Comparison of ENCODE assay signal across 15 cellular contexts in genomic region chr16:3876695-3877094, GRCh38. TPM values are rescaled to one million over a fixed set of nuclear protein-coding genes. Genes with fewer than 3 reads are reported as not detected.
DNase-seq lines count a peak whose midpoint lies in the region; ATAC-seq and TF ChIP-seq lines count a peak whose summit lies in the region.
"Had no signal": no experiment of that assay in that cellular context is flagged by ENCODE, and none has a peak within 500 bp of the region (broad histone marks: within the 10 kb centered on the region; RNA-seq: fewer than 3 reads in every experiment).

No MANE protein-coding gene starts in this region.

- H3K36me3 ChIP-seq in adipocyte (ENCODE audit: control insufficient read depth, insufficient read depth, low read length, severe bottlenecking) (no peaks in the 10 kb centered on the region), stomach smooth muscle (ENCODE audit: control insufficient read depth in 2 of 2, insufficient read depth in 2 of 2, low read length in 2 of 2) (no peaks in the 10 kb centered on the region)
- H3K36me3 ChIP-seq: uterus had no signal

- POLR2A ChIA-PET in HEK293T (lab: Yijun Ruan, JAX) = no interaction called here

- H3K4me3 ChIP-seq in adipocyte (ENCODE audit: low read length) = peak overlapping the region; percentile 12
- H3K4me3 ChIP-seq in stomach smooth muscle (ENCODE audit: low read length in 2 of 2) = peak overlapping the region; percentile 36 to 93
- H3K4me3 ChIP-seq: body of pancreas had no signal

- CTCF ChIA-PET in HEK293T (lab: Yijun Ruan, JAX) = no interaction called here

- H3K36me3 Mint-ChIP-seq in activated T-cell treated with anti-CD3 and anti-CD28 coated beads, Interleukin-2, amount 50 U/mL, for 72 hours (ENCODE audit: insufficient read depth in 2 of 2) = peaks cover 6 to 14% of the 10 kb centered on the region in 2 donors

- DNase-seq in activated T-cell treated with anti-CD3 and anti-CD28 coated beads, Interleukin-2, amount 50 U/mL, for 72 hours = no peak
- DNase-seq in activated T-cell treated with anti-CD3 and anti-CD28 coated beads for 4 hours = no peak
- peak; percentile 24 for DNase-seq in adipocyte (ENCODE audit: low read depth)
- peak; percentile 26 for DNase-seq in iris pigment epithelial cell (ENCODE audit: low read depth)
- no peak for DNase-seq in HEK293T (ENCODE audit: extremely low spot score)
- DNase-seq: ACHN; activated CD8-positive, alpha-beta memory T cell treated with anti-CD3 and anti-CD28 coated beads for 24 hours; body of pancreas; left cardiac atrium; NCI-H1092 treated with DMSO at 0.1 percent for 48 hours; uterus had no signal

- peaks cover 73% of the 10 kb centered on the region for H3K4me1 Mint-ChIP-seq in activated T-cell treated with anti-CD3 and anti-CD28 coated beads, Interleukin-2, amount 50 U/mL, for 72 hours (ENCODE audit: low read depth)

- H3K9ac ChIP-seq in adipocyte (ENCODE audit: low read length) (no peak overlapping the region), stomach smooth muscle (ENCODE audit: low read length in 2 of 2) (peak overlapping the region; percentile 6 to 10)

- H3K27ac Mint-ChIP-seq in activated T-cell treated with anti-CD3 and anti-CD28 coated beads, Interleukin-2, amount 50 U/mL, for 72 hours = no peak overlapping the region

- H3K27ac ChIP-seq in stomach smooth muscle (ENCODE audit: low read length) = no peak overlapping the region
- H3K27ac ChIP-seq: body of pancreas, HL-60 had no signal

- peak overlapping the region; percentile 3 to 90 for H3K4me3 Mint-ChIP-seq in activated T-cell treated with anti-CD3 and anti-CD28 coated beads, Interleukin-2, amount 50 U/mL, for 72 hours

- ATAC-seq in activated T-cell treated with anti-CD3 and anti-CD28 coated beads, Interleukin-2, amount 50 U/mL, for 72 hours (replicated peaks in 1 of 2) = no peak
- no peak for ATAC-seq in GM21515 (IDR thresholded peaks at IDR 0.05; ENCODE audit: unreplicated experiment)
- ATAC-seq in GM19351 (IDR thresholded peaks at IDR 0.05; ENCODE audit: unreplicated experiment) = no peak
- ATAC-seq: body of pancreas, left cardiac atrium had no signal

- H3K9me3 ChIP-seq in adipocyte (ENCODE audit: control insufficient read depth, low read length) (no peaks in the 10 kb centered on the region), stomach smooth muscle (ENCODE audit: control insufficient read depth in 2 of 2, low read length in 2 of 2) (no peaks in the 10 kb centered on the region)
- H3K9me3 ChIP-seq: body of pancreas, uterus had no signal

- H3K27me3 Mint-ChIP-seq in activated T-cell treated with anti-CD3 and anti-CD28 coated beads, Interleukin-2, amount 50 U/mL, for 72 hours (ENCODE audit: low read depth) = peaks cover 1% of the 10 kb centered on the region

- no peaks in the 10 kb centered on the region for H3K27me3 ChIP-seq in adipocyte (replicated peaks; ENCODE audit: control insufficient read depth, insufficient read depth, low read length)
- H3K27me3 ChIP-seq in stomach smooth muscle (ENCODE audit: control insufficient read depth in 1 of 2, insufficient read depth in 2 of 2, low read length in 2 of 2) = no peaks in the 10 kb centered on the region
- H3K27me3 ChIP-seq: body of pancreas, uterus had no signal

- peaks cover 69% of the 10 kb centered on the region for H3K4me1 ChIP-seq in adipocyte (ENCODE audit: control insufficient read depth, insufficient read depth, low read length)
- H3K4me1 ChIP-seq in stomach smooth muscle (ENCODE audit: control insufficient read depth, insufficient read depth, low read length) = peaks cover 73% of the 10 kb centered on the region

- H3K9me3 Mint-ChIP-seq in activated T-cell treated with anti-CD3 and anti-CD28 coated beads, Interleukin-2, amount 50 U/mL, for 72 hours = no peaks in the 10 kb centered on the region

TF ChIP-seq in HEK293T, 16 proteins besides CTCF, POLR2A, EP300 and RAD21:
- TF ChIP-seq ZNF384 (IDR thresholded peaks at IDR 0.05) (no peak), FOXM1 (IDR thresholded peaks at IDR 0.05; ENCODE audit: borderline replicate concordance) (no peak), FOXK2 (IDR thresholded peaks at IDR 0.05) (no peak), SUZ12 (IDR thresholded peaks at IDR 0.05) (no peak), ARNT (IDR thresholded peaks at IDR 0.05) (no peak), BHLHE40 (IDR thresholded peaks at IDR 0.05; ENCODE audit: borderline replicate concordance) (no peak), NFRKB (IDR thresholded peaks at IDR 0.05) (no peak), FOXA1 (IDR thresholded peaks at IDR 0.05) (no peak), HDGF (IDR thresholded peaks at IDR 0.05; ENCODE audit: borderline replicate concordance) (no peak), ELF4 (IDR thresholded peaks at IDR 0.05) (no peak), TARDBP (IDR thresholded peaks at IDR 0.05) (no peak), L3MBTL2 (conservative IDR thresholded peaks at IDR 0.05) (no peak), LEF1 (IDR thresholded peaks at IDR 0.05; ENCODE audit: borderline replicate concordance) (no peak), SP1 (IDR thresholded peaks at IDR 0.05) (no peak), CTBP1 (IDR thresholded peaks at IDR 0.05; ENCODE audit: borderline replicate concordance) (no peak)
- TF ChIP-seq, protein P1, sequence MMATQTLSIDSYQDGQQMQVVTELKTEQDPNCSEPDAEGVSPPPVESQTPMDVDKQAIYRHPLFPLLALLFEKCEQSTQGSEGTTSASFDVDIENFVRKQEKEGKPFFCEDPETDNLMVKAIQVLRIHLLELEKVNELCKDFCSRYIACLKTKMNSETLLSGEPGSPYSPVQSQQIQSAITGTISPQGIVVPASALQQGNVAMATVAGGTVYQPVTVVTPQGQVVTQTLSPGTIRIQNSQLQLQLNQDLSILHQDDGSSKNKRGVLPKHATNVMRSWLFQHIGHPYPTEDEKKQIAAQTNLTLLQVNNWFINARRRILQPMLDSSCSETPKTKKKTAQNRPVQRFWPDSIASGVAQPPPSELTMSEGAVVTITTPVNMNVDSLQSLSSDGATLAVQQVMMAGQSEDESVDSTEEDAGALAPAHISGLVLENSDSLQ (IDR thresholded peaks at IDR 0.05) = no peak

RNA-seq across cellular contexts. Expression of gene CREBBP, which starts 3.8 kb away (rescaled TPM):
- total RNA-seq in activated T-cell treated with anti-CD3 and anti-CD28 coated beads, Interleukin-2, amount 50 U/mL, for 72 hours = 10 to 100 TPM; 57.1 to 63.1 TPM

Comparison
In these comparisons a context has a peak if more than half of its experiments do, and no peak if none do; other contexts are left out.
1. DNase-seq: peak in adipocyte (single experiment) and iris pigment epithelial cell (single experiment); none in activated T-cell treated with anti-CD3 and anti-CD28 coated beads, Interleukin-2, amount 50 U/mL, for 72 hours (0 of 2), activated T-cell treated with anti-CD3 and anti-CD28 coated beads for 4 hours (single experiment) and HEK293T (single experiment).